In genomic region chr1:206717237-206717989, GRCh38 we compare ENCODE assay signal across 1 cellular context.
TF ChIP-seq lines count a peak whose summit lies in the region.

No MANE protein-coding gene starts in this region.

TF ChIP-seq in GM23338, 12 proteins besides CTCF, POLR2A, EP300 and RAD21 (continued from another document):
- no peak for TF ChIP-seq ZNF462 (CRISPR knock-in tag; IDR thresholded peaks at IDR 0.05)
- TF ChIP-seq EZH2 (IDR thresholded peaks at IDR 0.05; ENCODE audit: low read depth, unreplicated experiment): no peak
- TF ChIP-seq STAT1 (IDR thresholded peaks at IDR 0.05; ENCODE audit: unreplicated experiment): no peak
- TF ChIP-seq POLR2AphosphoS5 (IDR thresholded peaks at IDR 0.05; ENCODE audit: low read depth): no peak
